16 cellular contexts compared by ENCODE assay signal in genomic region chr7:30765359-30765758, GRCh38.
"Had no signal": no experiment of that assay in that cellular context is flagged by ENCODE, and none has a peak within 500 bp of the region (broad histone marks: within the 10 kb centered on the region; RNA-seq: fewer than 3 reads in every experiment).

No MANE protein-coding gene starts in this region.

- ATAC-seq: activated naive CD4-positive, alpha-beta T cell treated with anti-CD3 and anti-CD28 coated beads, Interleukin-2, amount 50 U/mL, for 72 hours; esophagus mucosa; naive thymus-derived CD4-positive, alpha-beta T cell; stimulated activated naive CD8-positive, alpha-beta T cell treated with anti-CD3 and anti-CD28 coated beads, Interleukin-15, Interleukin-2, amounts not matched to agents 100 U/mL and 50 U/mL, for 24 hours; T-helper 17 cell had no signal

- H3K27ac ChIP-seq: brain microvascular endothelial cell, dorsolateral prefrontal cortex had no signal

- H3K36me3 ChIP-seq: brain microvascular endothelial cell had no signal

- H3K27me3 ChIP-seq: brain microvascular endothelial cell, testis had no signal

- H3K9me3 ChIP-seq: testis had no signal

- H3K4me3 ChIP-seq: dorsolateral prefrontal cortex, testis had no signal

- DNase-seq: activated B cell treated with CpG ODN at 0.5 μM for 24 hours; activated CD4-positive, alpha-beta T cell treated with anti-CD3 and anti-CD28 coated beads, Interleukin-2, amount 50 U/mL, for 1 hour; activated effector memory CD4-positive, alpha-beta T cell treated with anti-CD3 and anti-CD28 coated beads, Interleukin-2, amount 50 U/mL, for 16 hours; activated T-cell treated with anti-CD3 and anti-CD28 coated beads, Interleukin-2, amount 50 U/mL, for 1 hour; amygdala; dorsolateral prefrontal cortex; midbrain; naive thymus-derived CD4-positive, alpha-beta T cell; SIG-M5; stimulated activated CD4-positive, alpha-beta T cell treated with anti-CD3 and anti-CD28 coated beads, Interleukin-2, amount 100 ng/mL, for 48 hours; stimulated activated naive CD8-positive, alpha-beta T cell treated with anti-CD3 and anti-CD28 coated beads, Interleukin-15, Interleukin-2, amounts not matched to agents 100 U/mL and 50 U/mL, for 24 hours; T-helper 17 cell; testis had no signal
